Comparison of ENCODE assay signal across 9 cellular contexts in the genomic region with DNA sequence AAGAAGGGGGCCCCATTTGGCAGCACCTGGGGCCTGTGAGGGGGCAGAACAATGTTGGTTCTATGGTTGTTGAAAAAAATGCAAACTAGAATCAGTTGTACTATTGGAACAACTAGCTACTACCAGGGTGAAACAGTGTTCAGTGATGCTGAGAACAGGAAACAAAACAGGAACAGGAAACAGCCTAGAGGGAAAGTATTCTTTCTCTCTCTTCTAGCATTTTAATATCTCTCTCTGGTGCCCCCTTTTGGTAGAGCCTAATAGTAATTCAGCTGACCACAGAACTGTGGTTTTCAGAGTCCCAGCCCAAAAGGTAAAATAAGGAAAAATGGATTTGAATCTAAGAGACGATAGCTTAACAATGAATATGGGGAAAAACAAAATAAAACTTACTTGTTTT.
DNase-seq lines count a peak whose midpoint lies in the region; ATAC-seq and TF ChIP-seq lines count a peak whose summit lies in the region.
"Had no signal": no experiment of that assay in that cellular context is flagged by ENCODE, and none has a peak within 500 bp of the region (broad histone marks: within the 10 kb centered on the region; RNA-seq: fewer than 3 reads in every experiment).

No MANE protein-coding gene starts in this region.

- no peaks in the 10 kb centered on the region for H3K27me3 ChIP-seq in PC-3 (ENCODE audit: low read length)

- H3K9me2 ChIP-seq in PC-3 (replicated peaks; ENCODE audit: low read length) = no peaks in the 10 kb centered on the region

- H4K20me1 ChIP-seq in PC-3 (ENCODE audit: low read length) = no peaks in the 10 kb centered on the region

- H3K9ac ChIP-seq in PC-3 (ENCODE audit: low read length) = no peak overlapping the region

- no peak overlapping the region for H3K27ac ChIP-seq in PC-3 (ENCODE audit: low read length)

- H3K36me3 ChIP-seq in PC-3 (ENCODE audit: low read depth, low read length) = no peaks in the 10 kb centered on the region

- H3K4me1 ChIP-seq in PC-3 (ENCODE audit: insufficient read depth, low read length) = no peaks in the 10 kb centered on the region

- H3K9me3 ChIP-seq in PC-3 (ENCODE audit: low read length) = no peaks in the 10 kb centered on the region

- TF ChIP-seq CTCF in GM13977 (IDR thresholded peaks at IDR 0.05; ENCODE audit: extremely low read depth, insufficient read depth, missing control alignments) (peak; percentile 48), PC-3 (conservative IDR thresholded peaks at IDR 0.05; ENCODE audit: low read depth, low read length) (peak; percentile 60)

- no peaks in the 10 kb centered on the region for H3K79me2 ChIP-seq in PC-3 (ENCODE audit: low read length)

- no peak overlapping the region for H3K4me3 ChIP-seq in PC-3 (ENCODE audit: low read length)

- POLR2A ChIA-PET in PC-3 (lab: Charles Lee; ENCODE audit: unreplicated experiment) = no interaction called here

- peak; percentile 6 for DNase-seq in GM13977 (ENCODE audit: low spot score)
- DNase-seq in HCEC 1CT = peak; percentile 21
- peak; percentile 58 for DNase-seq in PC-3
- DNase-seq in kidney tubule cell (ENCODE audit: low spot score) = peak; percentile 7
- no peak for DNase-seq in activated CD8-positive, alpha-beta memory T cell treated with anti-CD3 and anti-CD28 coated beads, Interleukin-2, amount 50 U/mL, for 48 hours
- no peak for DNase-seq in epidermal melanocyte (ENCODE audit: insufficient read length, low spot score)
- DNase-seq: NCI-H146 had no signal

- H3F3A ChIP-seq in PC-3 (ENCODE audit: low read length, unreplicated experiment) = no peaks in the 10 kb centered on the region

- H3K4me2 ChIP-seq in PC-3 (ENCODE audit: low read length) = no peak overlapping the region

- in situ Hi-C loops in GM13977 (cut with MboI; ENCODE audit: low pct_unique_long_range_greater_than_20kb, low sequenced_read_pairs, unreplicated experiment) = no loop called here

- ATAC-seq in PC-3 (no peak), GM19324 (IDR thresholded peaks at IDR 0.05; ENCODE audit: low FRiP score, unreplicated experiment) (no peak), GM19452 (IDR thresholded peaks at IDR 0.05; ENCODE audit: unreplicated experiment) (no peak)

- intact Hi-C loops in PC-3 (cut with micrococcal nuclease) = loop anchor here (10.0 kb wide), 1 partner anchor 109 kb away; no protein-coding TSS in a partner anchor

- CTCF ChIA-PET in PC-3 (lab: Charles Lee) = no interaction called here

- H2AFZ ChIP-seq in PC-3 (ENCODE audit: low read length) = no peak overlapping the region

- BruUV-seq in PC-3 (replicated peaks; lab: Mats Ljungman, UMichigan) = no TSS peak

Comparison
In these comparisons a context has a peak if more than half of its experiments do, and no peak if none do; other contexts are left out.
1. DNase-seq: peak in GM13977 (single experiment), HCEC 1CT (single experiment), PC-3 (single experiment) and kidney tubule cell (single experiment); none in activated CD8-positive, alpha-beta memory T cell treated with anti-CD3 and anti-CD28 coated beads, Interleukin-2, amount 50 U/mL, for 48 hours (single experiment) and epidermal melanocyte (single experiment).